19 cellular contexts compared by ENCODE assay signal in genomic region chr3:126549861-126550487, GRCh38. TPM values are rescaled to one million over a fixed set of nuclear protein-coding genes. Genes with fewer than 3 reads are reported as not detected.
A peak's percentile ranks its signal among the peaks of the same experiment; 100 is the strongest.
DNase-seq lines count a peak whose midpoint lies in the region; ATAC-seq, FAIRE-seq and TF ChIP-seq lines count a peak whose summit lies in the region.
"Had no signal": no experiment of that assay in that cellular context is flagged by ENCODE, and none has a peak within 500 bp of the region (broad histone marks: within the 10 kb centered on the region; RNA-seq: fewer than 3 reads in every experiment).

No MANE protein-coding gene starts in this region.

- peaks cover 6% of the 10 kb centered on the region for H3K9me3 Mint-ChIP-seq in glutamatergic neuron (ENCODE audit: unreplicated experiment)
- H3K9me3 Mint-ChIP-seq: stimulated activated effector memory CD8-positive, alpha-beta T cell treated with anti-CD3 and anti-CD28 coated beads, Interleukin-12 subunit alpha, Interleukin-12 subunit beta, amount 100 ng/mL, for 72 hours had no signal

- H3K4ac ChIP-seq in neuronal stem cell (ENCODE audit: low read length) = peak overlapping the region; percentile 41

- H3K4me3 Mint-ChIP-seq in glutamatergic neuron (ENCODE audit: unreplicated experiment) = no peak overlapping the region
- H3K4me3 Mint-ChIP-seq: stimulated activated effector memory CD8-positive, alpha-beta T cell treated with anti-CD3 and anti-CD28 coated beads, Interleukin-12 subunit alpha, Interleukin-12 subunit beta, amount 100 ng/mL, for 72 hours had no signal

- H2AFZ ChIP-seq in neuronal stem cell (ENCODE audit: low read length) = peak overlapping the region; percentile 43

- H3K9ac ChIP-seq in neuronal stem cell (ENCODE audit: low read depth, low read length, poor library complexity) = peak overlapping the region; percentile 52

- H3K4me1 ChIP-seq in left ventricle myocardium inferior (peaks cover 13% of the 10 kb centered on the region), neuronal stem cell (ENCODE audit: control insufficient read depth in 2 of 2, insufficient read depth in 1 of 2, low read depth in 1 of 2, low read length in 2 of 2) (peaks cover 12 to 21% of the 10 kb centered on the region in 2 donors)
- H3K4me1 ChIP-seq: SJCRH30 had no signal

- no peak for TF ChIP-seq POLR2A in H54 (IDR thresholded peaks at IDR 0.05; ENCODE audit: low read depth, low read length)

- H2BK120ac ChIP-seq in neuronal stem cell (ENCODE audit: low read depth, low read length) = no peak overlapping the region

- no peak for TF ChIP-seq CTCF in left ventricle myocardium inferior (IDR thresholded peaks at IDR 0.05; ENCODE audit: borderline replicate concordance)
- TF ChIP-seq CTCF in glutamatergic neuron (IDR thresholded peaks at IDR 0.05; ENCODE audit: partially characterized antibody, unreplicated experiment) = no peak

- WGBS in neuronal stem cell (ENCODE audit: extremely low coverage in 2 of 2, insufficient read length in 2 of 2, insufficient replicate concordance in 1 of 2), 2 donors = no CpG with 5 or more reads among the region's 12 CpGs

- no peak for ATAC-seq in GM21360 (IDR thresholded peaks at IDR 0.05; ENCODE audit: unreplicated experiment)
- ATAC-seq: stimulated activated effector memory CD8-positive, alpha-beta T cell treated with anti-CD3 and anti-CD28 coated beads, Interleukin-12 subunit alpha, Interleukin-12 subunit beta, amount 100 ng/mL, for 72 hours had no signal

- peaks cover 4% of the 10 kb centered on the region for H3K4me1 Mint-ChIP-seq in glutamatergic neuron (ENCODE audit: low read depth, unreplicated experiment)
- H3K4me1 Mint-ChIP-seq: stimulated activated effector memory CD8-positive, alpha-beta T cell treated with anti-CD3 and anti-CD28 coated beads, Interleukin-12 subunit alpha, Interleukin-12 subunit beta, amount 100 ng/mL, for 72 hours had no signal

- H3K36me3 Mint-ChIP-seq in glutamatergic neuron (ENCODE audit: unreplicated experiment) = no peaks in the 10 kb centered on the region
- H3K36me3 Mint-ChIP-seq: stimulated activated effector memory CD8-positive, alpha-beta T cell treated with anti-CD3 and anti-CD28 coated beads, Interleukin-12 subunit alpha, Interleukin-12 subunit beta, amount 100 ng/mL, for 72 hours had no signal

- peak overlapping the region; percentile 63 for H3K14ac ChIP-seq in neuronal stem cell (ENCODE audit: low read length)

- H3K27ac ChIP-seq in left ventricle myocardium inferior (replicated peaks) = no peak overlapping the region
- H3K27ac ChIP-seq in neuronal stem cell (replicated peaks; ENCODE audit: low read length) = no peak overlapping the region
- H3K27ac ChIP-seq: neutrophil, SJCRH30 had no signal

- H4K8ac ChIP-seq in neuronal stem cell (ENCODE audit: low read depth, low read length) = peak overlapping the region; percentile 45

- peak overlapping the region; percentile 39 for H3K23ac ChIP-seq in neuronal stem cell (ENCODE audit: low read depth, low read length, poor library complexity)

- no peak for FAIRE-seq in H54 (lab: Jason Lieb, UNC)
- FAIRE-seq: frontal cortex, G401.6, GM12891 had no signal

- intact Hi-C loops in cardiac septum (cut with DNase I) (no loop called here), left ventricle myocardium inferior (cut with micrococcal nuclease) (no loop called here)

- H3K27me3 Mint-ChIP-seq in glutamatergic neuron (ENCODE audit: unreplicated experiment) = peaks cover 4% of the 10 kb centered on the region

- no peaks in the 10 kb centered on the region for H3K9me3 ChIP-seq in left ventricle myocardium inferior (replicated peaks)
- no peaks in the 10 kb centered on the region for H3K9me3 ChIP-seq in neuronal stem cell (replicated peaks in 1 of 2; ENCODE audit: control insufficient read depth in 2 of 2, insufficient read depth in 1 of 2, low read depth in 1 of 2, low read length in 2 of 2)
- H3K9me3 ChIP-seq: neutrophil, SJCRH30 had no signal

- no peak overlapping the region for H3K4me2 ChIP-seq in neuronal stem cell (ENCODE audit: insufficient read depth, low read length, poor library complexity, severe bottlenecking)

- no peaks in the 10 kb centered on the region for H3K79me1 ChIP-seq in neuronal stem cell (ENCODE audit: low read depth, low read length)

- peak overlapping the region; percentile 58 for H2AK5ac ChIP-seq in neuronal stem cell (ENCODE audit: low read depth, low read length)

- no peak overlapping the region for H3K4me3 ChIP-seq in left ventricle myocardium inferior
- H3K4me3 ChIP-seq in neuronal stem cell (ENCODE audit: low read length in 2 of 2) = no peak overlapping the region
- H3K4me3 ChIP-seq: SJCRH30 had no signal

- H3K18ac ChIP-seq in neuronal stem cell (ENCODE audit: low read length) = peak overlapping the region; percentile 81

- H4K91ac ChIP-seq in neuronal stem cell (ENCODE audit: low read depth, low read length, poor library complexity) = no peak overlapping the region

- peak overlapping the region; percentile 72 for H2BK5ac ChIP-seq in neuronal stem cell (ENCODE audit: low read length)

- H3K27me3 ChIP-seq in left ventricle myocardium inferior (ENCODE audit: low read depth) (peaks cover 9% of the 10 kb centered on the region), neuronal stem cell (ENCODE audit: control insufficient read depth in 3 of 3, insufficient read depth in 3 of 3, low read depth in 1 of 3, low read length in 3 of 3) (peaks cover 0 to 31% (median 2%) of the 10 kb centered on the region in 3 experiments)
- H3K27me3 ChIP-seq: neutrophil had no signal

- H3K27ac Mint-ChIP-seq in glutamatergic neuron (ENCODE audit: unreplicated experiment) = no peak overlapping the region
- H3K27ac Mint-ChIP-seq: stimulated activated effector memory CD8-positive, alpha-beta T cell treated with anti-CD3 and anti-CD28 coated beads, Interleukin-12 subunit alpha, Interleukin-12 subunit beta, amount 100 ng/mL, for 72 hours had no signal

- H3K36me3 ChIP-seq in left ventricle myocardium inferior (no peaks in the 10 kb centered on the region), neuronal stem cell (replicated peaks in 1 of 2; ENCODE audit: control insufficient read depth in 2 of 2, insufficient read depth in 2 of 2, low read length in 2 of 2) (no peaks in the 10 kb centered on the region)
- H3K36me3 ChIP-seq: neutrophil, SJCRH30 had no signal

- H2BK15ac ChIP-seq in neuronal stem cell (ENCODE audit: low read length) = peak overlapping the region; percentile 79

- H2BK12ac ChIP-seq in neuronal stem cell (ENCODE audit: low read length) = peak overlapping the region; percentile 53

- peak; percentile 76 for DNase-seq in cardiac septum (ENCODE audit: low spot score)
- no peak for DNase-seq in left ventricle myocardium inferior
- peak; percentile 10 for DNase-seq in glutamatergic neuron
- DNase-seq in neuronal stem cell (ENCODE audit: low spot score) = no peak
- DNase-seq in H54 (ENCODE audit: insufficient read length, low spot score) = no peak
- no peak for DNase-seq in anterior cingulate cortex (lab: John Stamatoyannopoulos, UW)
- DNase-seq in activated CD4-positive, CD25-positive, alpha-beta regulatory T cell (lab: John Stamatoyannopoulos, UW) = no peak
- DNase-seq: activated CD4-positive, alpha-beta T cell treated with anti-CD3 and anti-CD28 coated beads for 48 hours; Karpas-422; T-helper 9 cell had no signal

RNA-seq across cellular contexts. Expression of gene C3orf22, which starts 8.8 kb away (rescaled TPM):
- total RNA-seq in cardiac septum = not detected
- total RNA-seq in left ventricle myocardium inferior = not detected
- total RNA-seq in glutamatergic neuron (ENCODE audit: unreplicated experiment) = not detected
- 0.03 TPM for polyA plus RNA-seq in neuronal stem cell (2013, experiment 1 of 2)
- polyA plus RNA-seq in neuronal stem cell (2013, experiment 2 of 2) = not detected
- total RNA-seq: frontal cortex, SJCRH30, urinary bladder had no signal
- polyA plus RNA-seq: urinary bladder had no signal

RNA-seq across cellular contexts. Expression of gene CHST13, which starts 26.0 kb away (rescaled TPM):
- 0.16 TPM for total RNA-seq in cardiac septum
- total RNA-seq in left ventricle myocardium inferior = 0.11 TPM
- not detected for total RNA-seq in glutamatergic neuron (ENCODE audit: unreplicated experiment)
- 1.4 TPM for polyA plus RNA-seq in neuronal stem cell (2013, experiment 1 of 2)
- polyA plus RNA-seq in neuronal stem cell (2013, experiment 2 of 2) = 1.6 TPM
- total RNA-seq: SJCRH30, skeletal muscle tissue had no signal

RNA-seq across cellular contexts. Expression of gene UROC1, which starts 32.4 kb away (rescaled TPM):
- total RNA-seq in cardiac septum (not detected), left ventricle myocardium inferior (not detected), glutamatergic neuron (ENCODE audit: unreplicated experiment) (not detected)
- polyA plus RNA-seq in neuronal stem cell (2013, experiment 1 of 2) = not detected
- polyA plus RNA-seq in neuronal stem cell (2013, experiment 2 of 2) = 0.03 TPM
- total RNA-seq: frontal cortex, SJCRH30, skeletal muscle tissue, urinary bladder had no signal

Comparison
In these comparisons a context has a peak if more than half of its experiments do, and no peak if none do; other contexts are left out.
1. DNase-seq: peak in cardiac septum (single experiment) and glutamatergic neuron (single experiment); none in left ventricle myocardium inferior (single experiment), neuronal stem cell (single experiment), H54 (single experiment), anterior cingulate cortex (0 of 58) and activated CD4-positive, CD25-positive, alpha-beta regulatory T cell (0 of 4).